12 cellular contexts compared by ENCODE assay signal in the genomic region with DNA sequence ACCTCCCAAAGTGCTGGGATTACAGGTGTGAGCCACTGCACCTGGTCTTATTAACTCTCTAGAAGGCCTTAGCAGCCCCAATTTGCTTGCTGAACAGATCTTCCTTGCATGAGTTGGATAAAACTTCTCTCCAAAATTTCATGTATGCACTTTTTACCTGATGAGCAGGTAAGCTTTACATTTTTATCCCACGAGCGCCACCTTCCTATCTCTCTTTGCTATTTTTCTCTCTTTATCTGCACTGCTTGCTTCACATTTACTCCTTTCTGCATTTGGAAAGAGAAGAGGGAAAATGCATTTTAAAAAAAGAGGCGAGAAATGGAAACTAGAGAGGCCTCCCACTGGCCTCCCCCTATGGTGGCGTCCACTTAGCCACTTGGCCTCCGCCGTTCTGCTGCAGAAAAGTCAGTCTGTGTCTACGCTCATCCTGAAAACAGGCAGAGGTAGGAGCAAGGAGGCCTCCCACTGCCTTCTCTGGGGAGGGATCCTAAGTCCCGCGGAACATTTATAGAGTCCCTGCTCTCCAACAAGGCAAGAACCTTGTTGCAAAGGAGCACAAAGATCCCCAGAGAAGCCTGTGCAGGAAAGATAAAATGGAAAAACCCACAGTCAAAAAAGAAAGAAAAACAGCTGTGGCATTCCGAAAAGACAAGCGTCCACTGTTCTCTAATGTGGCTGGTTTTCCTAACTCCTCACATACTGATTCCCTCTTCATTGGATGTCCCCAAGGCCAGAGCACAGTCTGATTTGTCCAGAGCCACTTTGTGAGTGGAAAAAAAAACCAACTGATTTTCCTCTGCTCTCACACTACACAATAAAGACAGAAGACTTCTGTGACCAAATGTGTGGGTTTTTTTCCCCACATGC.
DNase-seq lines count a peak whose midpoint lies in the region; ATAC-seq, FAIRE-seq and TF ChIP-seq lines count a peak whose summit lies in the region.
"Had no signal": no experiment of that assay in that cellular context is flagged by ENCODE, and none has a peak within 500 bp of the region (broad histone marks: within the 10 kb centered on the region; RNA-seq: fewer than 3 reads in every experiment).

No MANE protein-coding gene starts in this region.

- intact Hi-C loops in Right ventricle myocardium inferior (cut with DNase I) (no loop called here), dorsolateral prefrontal cortex (cut with DNase I) (no loop called here), HepG2 (cut with micrococcal nuclease; ENCODE audit: unreplicated experiment) (no loop called here), transverse colon (cut with DNase I; ENCODE audit: low total_unique reads) (no loop called here)

- TF ChIP-seq CTCF in right atrium auricular region (IDR thresholded peaks at IDR 0.05), result no peak
- peak in 11 of 56 donors; percentile 6 to 24 (median 15) for TF ChIP-seq CTCF in dorsolateral prefrontal cortex (IDR thresholded peaks at IDR 0.05 in 54 of 56, conservative IDR thresholded peaks at IDR 0.05 in 2 of 56; ENCODE audit: low read depth in 1 of 56, partially characterized antibody in 56 of 56)
- TF ChIP-seq CTCF in HepG2 (CRISPR knock-in tag; IDR thresholded peaks at IDR 0.05), result peak; percentile 50
- TF ChIP-seq CTCF in transverse colon (IDR thresholded peaks at IDR 0.05), result peak in 4 of 5 experiments; percentile 28 to 52 (median 38)

- H2AFZ ChIP-seq in HepG2 (ENCODE audit: low read length), result no peak overlapping the region

- H3K4me2 ChIP-seq in HepG2 (ENCODE audit: low read depth, low read length), result no peak overlapping the region

- POLR2A ChIA-PET in HepG2 (lab: Yijun Ruan, JAX), result interaction anchor here (0.6 to 2.3 kb wide), 2 partner anchors 93 to 112 kb away, joined by 4 to 8 read pairs; no protein-coding TSS in a partner anchor

- no peaks in the 10 kb centered on the region for H4K20me1 ChIP-seq in HepG2 (ENCODE audit: insufficient read depth, low read length)

- no peak overlapping the region for H3K27ac ChIP-seq in right atrium auricular region
- peak overlapping the region; percentile 30 to 98 (median 90) for H3K27ac ChIP-seq in dorsolateral prefrontal cortex
- no peak overlapping the region for H3K27ac ChIP-seq in HepG2 (ENCODE audit: extremely low read length, insufficient read depth, low read length)
- H3K27ac ChIP-seq in transverse colon, result no peak overlapping the region
- H3K27ac ChIP-seq: SJSA1, upper lobe of right lung had no signal

- 39% methylated on average over 11 of the region's 11 CpGs for WGBS in HepG2 (ENCODE audit: low lambda C conversion rate)
- WGBS in transverse colon (ENCODE audit: low coverage in 1 of 2), 2 donors, result 60 to 71% methylated on average over 5 to 11 of the region's 11 CpGs

- TF ChIP-seq RAD21 in HepG2 (CRISPR knock-in tag; IDR thresholded peaks at IDR 0.05), result peak; percentile 47; the same call in 1 of the 2 replicates

- BruUV-seq in HepG2 (replicated peaks; lab: Mats Ljungman, UMichigan), result no TSS peak

- H3K4me3 ChIP-seq in right atrium auricular region (no peak overlapping the region), dorsolateral prefrontal cortex (peak overlapping the region in 43 of 59 donors; percentile 1 to 51 (median 24)), HepG2 (replicated peaks in 1 of 3; ENCODE audit: insufficient read depth in 1 of 3, low read depth in 2 of 3, low read length in 3 of 3) (no peak overlapping the region), transverse colon (no peak overlapping the region)
- H3K4me3 ChIP-seq: SJSA1, upper lobe of right lung had no signal

- H3K36me3 ChIP-seq in right atrium auricular region (no peaks in the 10 kb centered on the region), HepG2 (replicated peaks in 1 of 2; ENCODE audit: control insufficient read depth in 1 of 2, insufficient read depth in 2 of 2, low read length in 2 of 2) (no peaks in the 10 kb centered on the region), transverse colon (no peaks in the 10 kb centered on the region)
- H3K36me3 ChIP-seq: SJSA1, upper lobe of right lung had no signal

- FAIRE-seq in HepG2 (lab: Jason Lieb, UNC), result no peak

- H3K79me2 ChIP-seq in HepG2 (ENCODE audit: insufficient read depth, low read length), result no peaks in the 10 kb centered on the region

- TF ChIP-seq POLR2A in HepG2 (IDR thresholded peaks at IDR 0.05; ENCODE audit: insufficient read depth in 1 of 2, low read depth in 2 of 2, low read length in 2 of 2) (no peak), transverse colon (IDR thresholded peaks at IDR 0.05) (no peak)

- CTCF ChIA-PET in HepG2 (lab: Yijun Ruan, JAX; ENCODE audit: low intra/inter-chr PET ratio, low total read pairs), result interaction anchor here (1.3 to 2.6 kb wide), 3 partner anchors 114 to 191 kb away, joined by 3 to 20 read pairs (median 6); no protein-coding TSS in a partner anchor

- H3K4me1 ChIP-seq in right atrium auricular region (no peaks in the 10 kb centered on the region), HepG2 (ENCODE audit: insufficient read depth, low read length) (no peaks in the 10 kb centered on the region), transverse colon (no peaks in the 10 kb centered on the region)
- H3K4me1 ChIP-seq: SJSA1, upper lobe of right lung had no signal

- in situ Hi-C loops in HepG2 (cut with HindIII; ENCODE audit: extremely low pct_ligation_motif_present, low pct_unique_long_range_greater_than_20kb), result loop anchor here (5.0 kb wide), 1 partner anchor 189 kb away; no protein-coding TSS in a partner anchor
- in situ Hi-C loops in transverse colon (cut with MboI; ENCODE audit: low pct_ligation_motif_present in 1 of 4, low pct_unique_long_range_greater_than_20kb in 1 of 4, low sequenced_read_pairs in 3 of 4), result loop anchor here in 1 of 4 donors (25.0 kb wide), 1 partner anchor 174 kb away; the partner anchor contains the start of gene FADS3
- in situ Hi-C loops in ACHN (cut with HindIII; ENCODE audit: low pct_ligation_motif_present, low pct_unique_long_range_greater_than_20kb, low sequenced_read_pairs), result no loop called here

- ATAC-seq in Right ventricle myocardium inferior, result peak; percentile 77
- ATAC-seq in HepG2, result no peak
- no peak for ATAC-seq in GM21515 (IDR thresholded peaks at IDR 0.05; ENCODE audit: unreplicated experiment)
- ATAC-seq: effector memory CD8-positive, alpha-beta T cell; upper lobe of right lung had no signal

- no peaks in the 10 kb centered on the region for H3K9me3 ChIP-seq in right atrium auricular region
- no peaks in the 10 kb centered on the region for H3K9me3 ChIP-seq in HepG2 (ENCODE audit: low read length)
- no peaks in the 10 kb centered on the region for H3K9me3 ChIP-seq in transverse colon
- H3K9me3 ChIP-seq: SJSA1, upper lobe of right lung had no signal

- H3K9ac ChIP-seq in HepG2 (ENCODE audit: insufficient read depth, low read depth, low read length), result no peak overlapping the region

- no peak for DNase-seq in Right ventricle myocardium inferior (ENCODE audit: missing footprints)
- DNase-seq in right atrium auricular region (ENCODE audit: low spot score), result no peak
- no peak for DNase-seq in dorsolateral prefrontal cortex
- peak; percentile 38 for DNase-seq in HepG2 (ENCODE audit: low spot score)
- DNase-seq in transverse colon, result no peak
- no peak for DNase-seq in ACHN
- DNase-seq in Kasumi-1 (lab: John Stamatoyannopoulos, UW), result no peak
- DNase-seq: amniotic stem cell; effector memory CD8-positive, alpha-beta T cell had no signal

- H3K27me3 ChIP-seq in right atrium auricular region (no peaks in the 10 kb centered on the region), dorsolateral prefrontal cortex (no peaks in the 10 kb centered on the region), HepG2 (ENCODE audit: control insufficient read depth in 1 of 2, insufficient read depth in 2 of 2, low read length in 2 of 2) (peaks cover 0 to 3% of the 10 kb centered on the region in 2 experiments; a peak in 1 of 5 replicates), transverse colon (no peaks in the 10 kb centered on the region)
- H3K27me3 ChIP-seq: SJSA1, upper lobe of right lung had no signal

- no peak for TF ChIP-seq EP300 in HepG2 (IDR thresholded peaks at IDR 0.05; ENCODE audit: low read depth in 2 of 2, low read length in 2 of 2)
- no peak for TF ChIP-seq EP300 in HepG2 (CRISPR knock-in tag; IDR thresholded peaks at IDR 0.05; ENCODE audit: borderline replicate concordance)
- no peak for TF ChIP-seq EP300 in transverse colon (IDR thresholded peaks at IDR 0.05; ENCODE audit: low read depth)

TF ChIP-seq in HepG2, 621 proteins besides CTCF, POLR2A, EP300 and RAD21:
- TF ChIP-seq KDM5A (IDR thresholded peaks at IDR 0.05; ENCODE audit: borderline replicate concordance, low read length) (no peak), RBM39 (IDR thresholded peaks at IDR 0.05; ENCODE audit: low read depth, low read length, poor library complexity, severe bottlenecking) (no peak), STAG1 (CRISPR knock-in tag; IDR thresholded peaks at IDR 0.05) (peak; percentile 75), JUND (CRISPR knock-in tag; IDR thresholded peaks at IDR 0.05) (no peak), ZNF770 (CRISPR knock-in tag; IDR thresholded peaks at IDR 0.05) (0 out of 2 replicates have a peak, but pooled peaks have one; percentile 6), SMC3 (IDR thresholded peaks at IDR 0.05; ENCODE audit: low read length) (peak; percentile 44; the same call in 1 of the 2 replicates)
- TF ChIP-seq, protein P1, sequence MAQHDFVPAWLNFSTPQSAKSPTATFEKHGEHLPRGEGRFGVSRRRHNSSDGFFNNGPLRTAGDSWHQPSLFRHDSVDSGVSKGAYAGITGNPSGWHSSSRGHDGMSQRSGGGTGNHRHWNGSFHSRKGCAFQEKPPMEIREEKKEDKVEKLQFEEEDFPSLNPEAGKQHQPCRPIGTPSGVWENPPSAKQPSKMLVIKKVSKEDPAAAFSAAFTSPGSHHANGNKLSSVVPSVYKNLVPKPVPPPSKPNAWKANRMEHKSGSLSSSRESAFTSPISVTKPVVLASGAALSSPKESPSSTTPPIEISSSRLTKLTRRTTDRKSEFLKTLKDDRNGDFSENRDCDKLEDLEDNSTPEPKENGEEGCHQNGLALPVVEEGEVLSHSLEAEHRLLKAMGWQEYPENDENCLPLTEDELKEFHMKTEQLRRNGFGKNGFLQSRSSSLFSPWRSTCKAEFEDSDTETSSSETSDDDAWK (CRISPR knock-in tag; IDR thresholded peaks at IDR 0.05), result no peak

Comparison
In these comparisons a context has a peak if more than half of its experiments do, and no peak if none do; other contexts are left out.
1. H3K27ac ChIP-seq: peak in dorsolateral prefrontal cortex (59 of 59); none in right atrium auricular region (0 of 2), HepG2 (single experiment) and transverse colon (0 of 4).
2. H3K4me3 ChIP-seq: peak in dorsolateral prefrontal cortex (43 of 59); none in right atrium auricular region (0 of 2), HepG2 (0 of 3) and transverse colon (0 of 4).
3. CTCF ChIP-seq: peak in HepG2 (single experiment) and transverse colon (4 of 5); none in right atrium auricular region (0 of 2).